ENCODE assay signal across 9 cellular contexts in the genomic region with DNA sequence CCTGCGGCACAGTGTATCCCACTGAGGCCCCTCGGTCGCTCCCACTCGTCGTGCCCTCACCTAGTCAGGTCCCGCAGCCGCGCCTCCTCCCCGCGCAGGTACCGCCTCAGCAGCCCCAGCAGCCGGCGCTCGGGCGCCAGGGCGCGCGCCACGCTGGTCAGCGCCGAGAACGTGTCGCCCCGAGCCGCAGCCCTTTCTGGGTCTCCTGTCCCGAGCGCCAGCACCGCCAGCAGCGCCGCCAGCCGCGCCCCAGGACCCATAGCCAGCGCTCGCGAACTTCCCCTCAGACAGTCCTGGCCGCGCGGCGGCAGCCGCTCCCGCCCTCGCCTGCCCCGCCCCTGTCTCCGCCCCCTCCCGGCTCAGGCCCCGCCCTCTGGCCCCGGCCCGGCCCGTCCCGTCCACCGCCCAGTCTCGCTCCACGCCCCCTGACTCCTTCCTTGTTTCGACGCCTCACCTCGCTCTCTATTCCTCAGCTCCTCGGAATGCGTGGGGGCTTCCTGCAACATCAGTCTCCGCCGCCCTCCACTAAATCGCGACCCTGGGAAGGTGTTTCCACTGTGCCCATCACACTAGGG. TPM values are rescaled to one million over a fixed set of nuclear protein-coding genes. Genes with fewer than 3 reads are reported as not detected.
DNase-seq lines count a peak whose midpoint lies in the region; ATAC-seq and TF ChIP-seq lines count a peak whose summit lies in the region.
"Had no signal": no experiment of that assay in that cellular context is flagged by ENCODE, and none has a peak within 500 bp of the region (broad histone marks: within the 10 kb centered on the region; RNA-seq: fewer than 3 reads in every experiment).

A gene (minus strand): TSS at position 289 of the 575 bp plus-strand sequence. CDS start 29 bp downstream, at position 260.

- WGBS in IMR-90 (ENCODE audit: extremely low coverage in 2 of 2, insufficient read length in 1 of 2), 2 experiments, result 9% methylated on average over 29 of the region's 62 CpGs; no CpG with 5 or more reads in 1 of the 2 experiments
- WGBS in right lobe of liver (ENCODE audit: insufficient coverage, low coverage, low lambda C conversion rate, missing lambda C conversion rate), result 0% methylated on average over 9 of the region's 62 CpGs

- peak within 1 kb of the TSS; percentile 24 for H3K4ac ChIP-seq in IMR-90 (ENCODE audit: low read depth, low read length)

- peak; percentile 94 for DNase-seq in AG20443 (ENCODE audit: low spot score)
- DNase-seq in IMR-90, result peak; percentile 28
- DNase-seq in activated CD4-positive, CD25-positive, alpha-beta regulatory T cell treated with anti-CD3 and anti-CD28 coated beads, Interleukin-2, amount 50 U/mL, for 72 hours, result peak; percentile 54
- peak; percentile 70 for DNase-seq in dermis blood vessel endothelial cell
- DNase-seq in right lobe of liver, result peak; percentile 68 to 79 (median 78)
- DNase-seq in stimulated activated CD8-positive, alpha-beta memory T cell treated with anti-CD3 and anti-CD28 coated beads, Interleukin-12 subunit alpha, Interleukin-12 subunit beta, amount 100 ng/mL, for 1 hour (ENCODE audit: low read depth), result peak; percentile 12
- no peak for DNase-seq in occipital lobe (lab: John Stamatoyannopoulos, UW)

- peaks cover 11% of the 10 kb centered on the region for H3K4me1 ChIP-seq in IMR-90 (ENCODE audit: control insufficient read depth, insufficient read depth, low read length)
- H3K4me1 ChIP-seq in right lobe of liver, result peaks cover 0 to 5% (median 0%) of the 10 kb centered on the region in 4 donors

- peaks cover 9 to 10% of the 10 kb centered on the region in 2 experiments; a peak in 3 of 4 replicates for H3K79me1 ChIP-seq in IMR-90 (ENCODE audit: low read depth in 1 of 2, low read length in 2 of 2)

- peaks cover 11% of the 10 kb centered on the region for H3K9me1 ChIP-seq in IMR-90 (ENCODE audit: insufficient read depth, low read length)

- H3K18ac ChIP-seq in IMR-90 (ENCODE audit: low read depth, low read length), result peak within 1 kb of the TSS; percentile 65

- H3K4me2 ChIP-seq in IMR-90 (ENCODE audit: low read depth, low read length), result peak within 1 kb of the TSS; percentile 93

- H3K27me3 ChIP-seq in IMR-90 (ENCODE audit: control insufficient read depth, insufficient read depth, low read length) (no peaks in the 10 kb centered on the region), right lobe of liver (peaks cover 0 to 7% of the 10 kb centered on the region in 2 donors)

- H3K9me3 ChIP-seq in IMR-90 (ENCODE audit: control insufficient read depth, insufficient read depth, low read length) (0 out of 2 replicates have a peak, but pooled peaks cover 2% of the 10 kb centered on the region), right lobe of liver (peaks cover 0 to 1% (median 0%) of the 10 kb centered on the region in 4 donors)

- no TSS peak for BruUV-seq in IMR-90 (replicated peaks; lab: Mats Ljungman, UMichigan)

- dilution Hi-C loops in IMR-90 (cut with HindIII; ENCODE audit: low sequenced_read_pairs, unreplicated experiment), result no loop called here

- in situ Hi-C loops in IMR-90 (cut with MboI; ENCODE audit: low sequenced_read_pairs), result no loop called here

- H2BK120ac ChIP-seq in IMR-90 (ENCODE audit: low read depth, low read length), result peak within 1 kb of the TSS; percentile 14; the same call in 1 of the 2 replicates

- intact Hi-C loops in IMR-90 (cut with micrococcal nuclease) (loop anchor here (10.0 kb wide), 1 partner anchor 327 kb away; a partner anchor contains a TSS), right lobe of liver (cut with DNase I) (no loop called here)

- TF ChIP-seq POLR2A in IMR-90 (IDR thresholded peaks at IDR 0.05; ENCODE audit: low read depth, low read length), result no peak
- no peak for TF ChIP-seq POLR2A in right lobe of liver (IDR thresholded peaks at IDR 0.05)

- H3K9ac ChIP-seq in IMR-90 (ENCODE audit: low read depth, low read length), result peak within 1 kb of the TSS; percentile 65

- H4K91ac ChIP-seq in IMR-90 (ENCODE audit: insufficient read depth, low read depth, low read length), result peak within 1 kb of the TSS; percentile 10; the same call in 1 of the 2 replicates

- no peaks in the 10 kb centered on the region for H4K20me1 ChIP-seq in IMR-90 (ENCODE audit: insufficient read depth, low read length)

- peak within 1 kb of the TSS; percentile 47; the same call in 2 of the 3 replicates for H2BK15ac ChIP-seq in IMR-90 (ENCODE audit: low read depth, low read length)

- H3K23ac ChIP-seq in IMR-90 (ENCODE audit: low read depth, low read length), result no peak within 1 kb of the TSS

- H3K14ac ChIP-seq in IMR-90 (replicated peaks; ENCODE audit: low read depth, low read length), result peak within 1 kb of the TSS; percentile 37; the same call in 1 of the 2 replicates

- no peaks in the 10 kb centered on the region for H3K36me3 ChIP-seq in IMR-90 (ENCODE audit: control insufficient read depth, insufficient read depth, low read length)
- H3K36me3 ChIP-seq in right lobe of liver, result no peaks in the 10 kb centered on the region

- H2BK5ac ChIP-seq in IMR-90 (ENCODE audit: low read depth, low read length, poor library complexity, severe bottlenecking), result no peak within 1 kb of the TSS

- H2AFZ ChIP-seq in IMR-90 (replicated peaks; ENCODE audit: low read length, poor library complexity), result peak within 1 kb of the TSS; percentile 92

- peak within 1 kb of the TSS; percentile 73 for H3K4me3 ChIP-seq in IMR-90 (ENCODE audit: insufficient read depth, low read depth, low read length)
- peak within 1 kb of the TSS; percentile 36 to 56 (median 38) for H3K4me3 ChIP-seq in right lobe of liver

- H2AK5ac ChIP-seq in IMR-90 (ENCODE audit: low read depth, low read length), result peak within 1 kb of the TSS; percentile 83

- peak within 1 kb of the TSS; percentile 90 for H2AK9ac ChIP-seq in IMR-90 (replicated peaks; ENCODE audit: low read depth, low read length, poor library complexity)

- H4K8ac ChIP-seq in IMR-90 (ENCODE audit: low read depth in 2 of 2, low read length in 2 of 2), result peak within 1 kb of the TSS; percentile 19 to 80

- ATAC-seq in IMR-90 (ENCODE audit: low read depth) (peak; percentile 99), right lobe of liver (peak; percentile 91 to 97 (median 94)), HG03045 (IDR thresholded peaks at IDR 0.05; ENCODE audit: unreplicated experiment) (no peak)

- peak; percentile 23; the same call in 1 of the 2 replicates for TF ChIP-seq CTCF in IMR-90 (conservative IDR thresholded peaks at IDR 0.05; ENCODE audit: low read depth, low read length)
- TF ChIP-seq CTCF in right lobe of liver (IDR thresholded peaks at IDR 0.05), result peak in 1 of 4 donors; percentile 10

- POLR2A ChIA-PET in IMR-90 (lab: Charles Lee; ENCODE audit: unreplicated experiment), result no interaction called here

- CTCF ChIA-PET in IMR-90 (lab: Yijun Ruan, JAX), result no interaction called here

- H3K56ac ChIP-seq in IMR-90 (ENCODE audit: extremely low read depth, insufficient read depth, low read length), result no peak within 1 kb of the TSS

- 0 out of 2 replicates have a peak, but pooled peaks have one; percentile 11 for TF ChIP-seq RAD21 in IMR-90 (IDR thresholded peaks at IDR 0.05; ENCODE audit: low read length)

- H4K5ac ChIP-seq in IMR-90 (ENCODE audit: low read depth, low read length), result peak within 1 kb of the TSS; percentile 84

- H2BK20ac ChIP-seq in IMR-90 (ENCODE audit: low read depth, low read length), result no peak within 1 kb of the TSS; the same call in 1 of the 2 replicates

- peak within 1 kb of the TSS; percentile 18; the same call in 1 of the 2 replicates for H3K27ac ChIP-seq in IMR-90 (ENCODE audit: insufficient read depth, low read length)
- H3K27ac ChIP-seq in right lobe of liver, result peak within 1 kb of the TSS in 1 of 3 donors; percentile 13

TF ChIP-seq in IMR-90, 13 proteins besides CTCF, POLR2A, EP300 and RAD21:
- TF ChIP-seq, protein P1, sequence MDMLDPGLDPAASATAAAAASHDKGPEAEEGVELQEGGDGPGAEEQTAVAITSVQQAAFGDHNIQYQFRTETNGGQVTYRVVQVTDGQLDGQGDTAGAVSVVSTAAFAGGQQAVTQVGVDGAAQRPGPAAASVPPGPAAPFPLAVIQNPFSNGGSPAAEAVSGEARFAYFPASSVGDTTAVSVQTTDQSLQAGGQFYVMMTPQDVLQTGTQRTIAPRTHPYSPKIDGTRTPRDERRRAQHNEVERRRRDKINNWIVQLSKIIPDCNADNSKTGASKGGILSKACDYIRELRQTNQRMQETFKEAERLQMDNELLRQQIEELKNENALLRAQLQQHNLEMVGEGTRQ (IDR thresholded peaks at IDR 0.05; ENCODE audit: low read depth, low read length), result no peak
- TF ChIP-seq MAZ (IDR thresholded peaks at IDR 0.05; ENCODE audit: borderline replicate concordance, low read depth, low read length), result 0 out of 2 replicates have a peak, but pooled peaks have one; percentile 19

RNA-seq across cellular contexts. Expression of the gene that starts here (rescaled TPM):
- total RNA-seq in IMR-90 (2012; rRNA removed) (2.8 and 2.9 TPM in 2 replicates), dermis blood vessel endothelial cell (19.2 and 37.4 TPM in 2 replicates), right lobe of liver (1 to 10 TPM in 2 of 6 experiments, under 1 TPM in 3, not detected in 1; 0.12 to 2.1 (median 0.78) TPM), occipital lobe (not detected)
- polyA plus RNA-seq in IMR-90 (2012; rRNA removed), result 4.9 and 5.7 TPM in 2 replicates
- 4.4 and 4.5 TPM in 2 replicates for polyA plus RNA-seq in IMR-90 (2012; cell fraction: cytosol; rRNA removed)
- 2.0 and 4.4 TPM in 2 replicates for polyA plus RNA-seq in IMR-90 (2012; cell fraction: nucleus; rRNA removed; ENCODE audit: low replicate concordance)
- total RNA-seq: myocyte had no signal
